In genomic region chr9:78821126-78821822, GRCh38 we compare ENCODE assay signal across 8 cellular contexts.
DNase-seq lines count a peak whose midpoint lies in the region; ATAC-seq, FAIRE-seq and TF ChIP-seq lines count a peak whose summit lies in the region.

No MANE protein-coding gene starts in this region.

- H3K4me3 Mint-ChIP-seq in activated CD4-positive, alpha-beta memory T cell treated with anti-CD3 and anti-CD28 coated beads for 36 hours, result peak overlapping the region; percentile 42
- H3K4me3 Mint-ChIP-seq in activated CD4-positive, alpha-beta memory T cell treated with anti-CD3 and anti-CD28 coated beads, Interleukin-2, amount 10 ng/mL, durations not matched to agents 7 days and 5 days, result no peak overlapping the region

- no peaks in the 10 kb centered on the region for H3K36me3 Mint-ChIP-seq in activated CD4-positive, alpha-beta memory T cell treated with anti-CD3 and anti-CD28 coated beads for 36 hours
- no peaks in the 10 kb centered on the region for H3K36me3 Mint-ChIP-seq in activated CD4-positive, alpha-beta memory T cell treated with anti-CD3 and anti-CD28 coated beads, Interleukin-2, amount 10 ng/mL, durations not matched to agents 7 days and 5 days (ENCODE audit: low read depth)

- H3K9me3 ChIP-seq in esophagus squamous epithelium, result no peaks in the 10 kb centered on the region
- H3K9me3 ChIP-seq in pancreas, result no peaks in the 10 kb centered on the region

- peak; percentile 91 for ATAC-seq in GM21619 (IDR thresholded peaks at IDR 0.05; ENCODE audit: unreplicated experiment)
- ATAC-seq in pancreas, result peak; percentile 83 to 94 (median 91)
- ATAC-seq in HG02970 (IDR thresholded peaks at IDR 0.05; ENCODE audit: low FRiP score, unreplicated experiment), result no peak

- in situ Hi-C loops in KBM-7 (cut with MboI; ENCODE audit: low pct_unique_long_range_greater_than_20kb, low sequenced_read_pairs), result no loop called here

- H3K4me3 ChIP-seq in esophagus squamous epithelium (peak overlapping the region; percentile 3 to 56 (median 30)), pancreas (peak overlapping the region in 2 of 4 donors; percentile 34 to 38)

- intact Hi-C loops in activated CD4-positive, alpha-beta memory T cell treated with anti-CD3 and anti-CD28 coated beads for 36 hours (cut with micrococcal nuclease), result no loop called here
- intact Hi-C loops in esophagus squamous epithelium (cut with DNase I), result no loop called here
- intact Hi-C loops in pancreas (cut with DNase I), result no loop called here

- H3K27me3 ChIP-seq in esophagus squamous epithelium (no peaks in the 10 kb centered on the region), pancreas (no peaks in the 10 kb centered on the region)

- no peak for TF ChIP-seq POLR2A in esophagus squamous epithelium (IDR thresholded peaks at IDR 0.05)

- H3K36me3 ChIP-seq in esophagus squamous epithelium (no peaks in the 10 kb centered on the region), pancreas (no peaks in the 10 kb centered on the region)

- no peak for DNase-seq in activated CD4-positive, alpha-beta memory T cell treated with anti-CD3 and anti-CD28 coated beads for 36 hours
- no peak for DNase-seq in activated CD4-positive, alpha-beta memory T cell treated with anti-CD3 and anti-CD28 coated beads, Interleukin-2, amount 10 ng/mL, durations not matched to agents 7 days and 5 days
- peak; percentile 27 for DNase-seq in KBM-7
- peak; percentile 1 to 2 for DNase-seq in SHP77 (lab: John Stamatoyannopoulos, UW)
- DNase-seq in esophagus squamous epithelium (lab: John Stamatoyannopoulos, UW), result no peak
- DNase-seq in pancreas, result peak in 3 of 6 donors; percentile 15 to 34 (median 16)

- peaks cover 5% of the 10 kb centered on the region for H3K4me1 Mint-ChIP-seq in activated CD4-positive, alpha-beta memory T cell treated with anti-CD3 and anti-CD28 coated beads for 36 hours (ENCODE audit: low read depth)
- H3K4me1 Mint-ChIP-seq in activated CD4-positive, alpha-beta memory T cell treated with anti-CD3 and anti-CD28 coated beads, Interleukin-2, amount 10 ng/mL, durations not matched to agents 7 days and 5 days, result peaks cover 2% of the 10 kb centered on the region

- H3K4me1 ChIP-seq in esophagus squamous epithelium (peaks cover 0 to 7% (median 3%) of the 10 kb centered on the region in 3 donors), pancreas (no peaks in the 10 kb centered on the region)

- H3K9me3 Mint-ChIP-seq in activated CD4-positive, alpha-beta memory T cell treated with anti-CD3 and anti-CD28 coated beads for 36 hours, result no peaks in the 10 kb centered on the region
- no peaks in the 10 kb centered on the region for H3K9me3 Mint-ChIP-seq in activated CD4-positive, alpha-beta memory T cell treated with anti-CD3 and anti-CD28 coated beads, Interleukin-2, amount 10 ng/mL, durations not matched to agents 7 days and 5 days

- no peak overlapping the region for H3K27ac Mint-ChIP-seq in activated CD4-positive, alpha-beta memory T cell treated with anti-CD3 and anti-CD28 coated beads for 36 hours
- no peak overlapping the region for H3K27ac Mint-ChIP-seq in activated CD4-positive, alpha-beta memory T cell treated with anti-CD3 and anti-CD28 coated beads, Interleukin-2, amount 10 ng/mL, durations not matched to agents 7 days and 5 days

- H3K27me3 Mint-ChIP-seq in activated CD4-positive, alpha-beta memory T cell treated with anti-CD3 and anti-CD28 coated beads for 36 hours, result no peaks in the 10 kb centered on the region
- no peaks in the 10 kb centered on the region for H3K27me3 Mint-ChIP-seq in activated CD4-positive, alpha-beta memory T cell treated with anti-CD3 and anti-CD28 coated beads, Interleukin-2, amount 10 ng/mL, durations not matched to agents 7 days and 5 days

- no peak overlapping the region for H3K27ac ChIP-seq in esophagus squamous epithelium
- H3K27ac ChIP-seq in pancreas, result no peak overlapping the region

- FAIRE-seq in pancreas (lab: Jason Lieb, UNC), result no peak

- TF ChIP-seq CTCF in esophagus squamous epithelium (IDR thresholded peaks at IDR 0.05) (peak in 5 of 6 experiments; percentile 56 to 71 (median 60)), pancreas (IDR thresholded peaks at IDR 0.05) (peak; percentile 35 to 68 (median 52))

- WGBS in esophagus squamous epithelium, 2 donors, result 24 to 46% methylated on average over 7 to 9 of the region's 9 CpGs
- 24 to 31% methylated on average over 9 of the region's 9 CpGs for WGBS in pancreas, 2 donors

- POLR2A ChIA-PET in activated CD4-positive, alpha-beta memory T cell treated with anti-CD3 and anti-CD28 coated beads for 36 hours (lab: Charles Lee), result no interaction called here
- POLR2A ChIA-PET in activated CD4-positive, alpha-beta memory T cell treated with anti-CD3 and anti-CD28 coated beads, Interleukin-2, amount 10 ng/mL, durations not matched to agents 7 days and 5 days (lab: Charles Lee), result no interaction called here

- CTCF ChIA-PET in activated CD4-positive, alpha-beta memory T cell treated with anti-CD3 and anti-CD28 coated beads for 36 hours (lab: Charles Lee), result interaction anchor here (1.0 kb wide), 1 partner anchor 30 kb away, joined by 3 read pairs; no protein-coding TSS in a partner anchor
- CTCF ChIA-PET in activated CD4-positive, alpha-beta memory T cell treated with anti-CD3 and anti-CD28 coated beads, Interleukin-2, amount 10 ng/mL, durations not matched to agents 7 days and 5 days (lab: Charles Lee), result interaction anchor here (1.5 kb wide), 1 partner anchor 18 kb away, joined by 3 read pairs; no protein-coding TSS in a partner anchor

Comparison
In these comparisons a context has a peak if more than half of its experiments do, and no peak if none do; other contexts are left out.
1. DNase-seq: peak in KBM-7 (single experiment) and SHP77 (2 of 2); none in activated CD4-positive, alpha-beta memory T cell treated with anti-CD3 and anti-CD28 coated beads for 36 hours (single experiment), activated CD4-positive, alpha-beta memory T cell treated with anti-CD3 and anti-CD28 coated beads, Interleukin-2, amount 10 ng/mL, durations not matched to agents 7 days and 5 days (single experiment) and esophagus squamous epithelium (single experiment).